Comparison of ENCODE assay signal across 1 cellular context in the genomic region with DNA sequence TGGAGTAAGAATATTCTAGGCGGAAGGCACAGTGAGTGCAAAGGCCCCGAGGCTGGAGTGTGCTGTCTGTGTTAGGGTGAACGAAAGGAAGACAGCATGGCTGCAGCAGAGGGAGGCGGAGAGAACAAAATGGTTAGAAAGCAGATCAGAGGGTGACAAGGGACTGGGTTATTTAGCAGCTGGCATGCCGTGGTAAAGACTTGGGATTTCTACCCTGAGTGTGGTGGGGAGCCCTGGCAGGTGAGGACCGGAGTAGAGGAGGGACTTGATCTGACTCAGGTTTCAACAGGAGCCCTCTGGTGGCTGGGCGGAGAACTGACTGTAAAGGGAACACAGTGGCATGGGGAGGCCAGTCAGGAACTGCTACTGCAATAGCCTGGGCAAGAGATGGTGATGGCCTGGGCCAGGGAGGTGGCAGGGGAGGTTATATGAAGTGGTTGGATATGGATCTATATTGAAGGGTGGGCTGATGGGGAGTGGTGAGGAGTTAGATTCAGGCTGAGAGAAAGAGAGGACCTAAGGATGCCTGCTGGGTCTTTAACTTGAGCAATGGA.
TF ChIP-seq lines count a peak whose summit lies in the region.

No MANE protein-coding gene starts in this region.

TF ChIP-seq in K562, 482 proteins besides CTCF, POLR2A, EP300 and RAD21 (continued from another document and continues in another):
- TF ChIP-seq POU5F1 (IDR thresholded peaks at IDR 0.05; ENCODE audit: borderline replicate concordance, low read depth, low read length, partially characterized antibody) (no peak), MED1 (CRISPR knock-in tag; IDR thresholded peaks at IDR 0.05; ENCODE audit: borderline replicate concordance) (no peak), HDAC8 (tag; IDR thresholded peaks at IDR 0.05) (peak; percentile 46; the same call in 1 of the 2 replicates), HNRNPLL (IDR thresholded peaks at IDR 0.05; ENCODE audit: low read depth, low read length, poor library complexity, severe bottlenecking) (no peak), TCF7 (IDR thresholded peaks at IDR 0.05; ENCODE audit: borderline replicate concordance) (no peak), DDX20 (tag; IDR thresholded peaks at IDR 0.05; ENCODE audit: low read depth) (no peak), SIN3A (IDR thresholded peaks at IDR 0.05; ENCODE audit: borderline replicate concordance in 2 of 2, control insufficient read depth in 1 of 2, low read depth in 2 of 2, low read length in 2 of 2) (no peak), ZNF277 (CRISPR knock-in tag; IDR thresholded peaks at IDR 0.05; ENCODE audit: borderline replicate concordance) (no peak), PHB2 (IDR thresholded peaks at IDR 0.05; ENCODE audit: low read depth) (no peak), THRA (IDR thresholded peaks at IDR 0.05) (no peak), EHMT2 (IDR thresholded peaks at IDR 0.05) (no peak), ZNF165 (CRISPR knock-in tag; IDR thresholded peaks at IDR 0.05; ENCODE audit: borderline replicate concordance) (peak; percentile 91), RNF2 (IDR thresholded peaks at IDR 0.05) (peak; percentile 42; the same call in 1 of the 2 replicates), ZNF644 (tag; IDR thresholded peaks at IDR 0.05; ENCODE audit: low read depth) (no peak), POLR2G (IDR thresholded peaks at IDR 0.05; ENCODE audit: low read depth, low read length) (no peak), SLC30A9 (CRISPR knock-in tag; IDR thresholded peaks at IDR 0.05) (no peak), SMAD1 (IDR thresholded peaks at IDR 0.05; ENCODE audit: low read depth, low read length, partially characterized antibody) (no peak), ZNF583 (CRISPR knock-in tag; IDR thresholded peaks at IDR 0.05) (peak; percentile 93), E4F1 (CRISPR knock-in tag; IDR thresholded peaks at IDR 0.05; ENCODE audit: borderline replicate concordance) (no peak), ZNF197 (CRISPR knock-in tag; IDR thresholded peaks at IDR 0.05; ENCODE audit: low read depth) (peak; percentile 58; the same call in 1 of the 2 replicates)
- TF ChIP-seq, protein P1, sequence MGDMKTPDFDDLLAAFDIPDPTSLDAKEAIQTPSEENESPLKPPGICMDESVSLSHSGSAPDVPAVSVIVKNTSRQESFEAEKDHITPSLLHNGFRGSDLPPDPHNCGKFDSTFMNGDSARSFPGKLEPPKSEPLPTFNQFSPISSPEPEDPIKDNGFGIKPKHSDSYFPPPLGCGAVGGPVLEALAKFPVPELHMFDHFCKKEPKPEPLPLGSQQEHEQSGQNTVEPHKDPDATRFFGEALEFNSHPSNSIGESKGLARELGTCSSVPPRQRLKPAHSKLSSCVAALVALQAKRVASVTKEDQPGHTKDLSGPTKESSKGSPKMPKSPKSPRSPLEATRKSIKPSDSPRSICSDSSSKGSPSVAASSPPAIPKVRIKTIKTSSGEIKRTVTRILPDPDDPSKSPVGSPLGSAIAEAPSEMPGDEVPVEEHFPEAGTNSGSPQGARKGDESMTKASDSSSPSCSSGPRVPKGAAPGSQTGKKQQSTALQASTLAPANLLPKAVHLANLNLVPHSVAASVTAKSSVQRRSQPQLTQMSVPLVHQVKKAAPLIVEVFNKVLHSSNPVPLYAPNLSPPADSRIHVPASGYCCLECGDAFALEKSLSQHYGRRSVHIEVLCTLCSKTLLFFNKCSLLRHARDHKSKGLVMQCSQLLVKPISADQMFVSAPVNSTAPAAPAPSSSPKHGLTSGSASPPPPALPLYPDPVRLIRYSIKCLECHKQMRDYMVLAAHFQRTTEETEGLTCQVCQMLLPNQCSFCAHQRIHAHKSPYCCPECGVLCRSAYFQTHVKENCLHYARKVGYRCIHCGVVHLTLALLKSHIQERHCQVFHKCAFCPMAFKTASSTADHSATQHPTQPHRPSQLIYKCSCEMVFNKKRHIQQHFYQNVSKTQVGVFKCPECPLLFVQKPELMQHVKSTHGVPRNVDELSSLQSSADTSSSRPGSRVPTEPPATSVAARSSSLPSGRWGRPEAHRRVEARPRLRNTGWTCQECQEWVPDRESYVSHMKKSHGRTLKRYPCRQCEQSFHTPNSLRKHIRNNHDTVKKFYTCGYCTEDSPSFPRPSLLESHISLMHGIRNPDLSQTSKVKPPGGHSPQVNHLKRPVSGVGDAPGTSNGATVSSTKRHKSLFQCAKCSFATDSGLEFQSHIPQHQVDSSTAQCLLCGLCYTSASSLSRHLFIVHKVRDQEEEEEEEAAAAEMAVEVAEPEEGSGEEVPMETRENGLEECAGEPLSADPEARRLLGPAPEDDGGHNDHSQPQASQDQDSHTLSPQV (IDR thresholded peaks at IDR 0.05) = peak; percentile 99
- TF ChIP-seq, protein P2, sequence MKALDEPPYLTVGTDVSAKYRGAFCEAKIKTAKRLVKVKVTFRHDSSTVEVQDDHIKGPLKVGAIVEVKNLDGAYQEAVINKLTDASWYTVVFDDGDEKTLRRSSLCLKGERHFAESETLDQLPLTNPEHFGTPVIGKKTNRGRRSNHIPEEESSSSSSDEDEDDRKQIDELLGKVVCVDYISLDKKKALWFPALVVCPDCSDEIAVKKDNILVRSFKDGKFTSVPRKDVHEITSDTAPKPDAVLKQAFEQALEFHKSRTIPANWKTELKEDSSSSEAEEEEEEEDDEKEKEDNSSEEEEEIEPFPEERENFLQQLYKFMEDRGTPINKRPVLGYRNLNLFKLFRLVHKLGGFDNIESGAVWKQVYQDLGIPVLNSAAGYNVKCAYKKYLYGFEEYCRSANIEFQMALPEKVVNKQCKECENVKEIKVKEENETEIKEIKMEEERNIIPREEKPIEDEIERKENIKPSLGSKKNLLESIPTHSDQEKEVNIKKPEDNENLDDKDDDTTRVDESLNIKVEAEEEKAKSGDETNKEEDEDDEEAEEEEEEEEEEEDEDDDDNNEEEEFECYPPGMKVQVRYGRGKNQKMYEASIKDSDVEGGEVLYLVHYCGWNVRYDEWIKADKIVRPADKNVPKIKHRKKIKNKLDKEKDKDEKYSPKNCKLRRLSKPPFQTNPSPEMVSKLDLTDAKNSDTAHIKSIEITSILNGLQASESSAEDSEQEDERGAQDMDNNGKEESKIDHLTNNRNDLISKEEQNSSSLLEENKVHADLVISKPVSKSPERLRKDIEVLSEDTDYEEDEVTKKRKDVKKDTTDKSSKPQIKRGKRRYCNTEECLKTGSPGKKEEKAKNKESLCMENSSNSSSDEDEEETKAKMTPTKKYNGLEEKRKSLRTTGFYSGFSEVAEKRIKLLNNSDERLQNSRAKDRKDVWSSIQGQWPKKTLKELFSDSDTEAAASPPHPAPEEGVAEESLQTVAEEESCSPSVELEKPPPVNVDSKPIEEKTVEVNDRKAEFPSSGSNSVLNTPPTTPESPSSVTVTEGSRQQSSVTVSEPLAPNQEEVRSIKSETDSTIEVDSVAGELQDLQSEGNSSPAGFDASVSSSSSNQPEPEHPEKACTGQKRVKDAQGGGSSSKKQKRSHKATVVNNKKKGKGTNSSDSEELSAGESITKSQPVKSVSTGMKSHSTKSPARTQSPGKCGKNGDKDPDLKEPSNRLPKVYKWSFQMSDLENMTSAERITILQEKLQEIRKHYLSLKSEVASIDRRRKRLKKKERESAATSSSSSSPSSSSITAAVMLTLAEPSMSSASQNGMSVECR (CRISPR knock-in tag; IDR thresholded peaks at IDR 0.05) = peak; percentile 72
- TF ChIP-seq, protein P3, sequence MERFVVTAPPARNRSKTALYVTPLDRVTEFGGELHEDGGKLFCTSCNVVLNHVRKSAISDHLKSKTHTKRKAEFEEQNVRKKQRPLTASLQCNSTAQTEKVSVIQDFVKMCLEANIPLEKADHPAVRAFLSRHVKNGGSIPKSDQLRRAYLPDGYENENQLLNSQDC (CRISPR knock-in tag; IDR thresholded peaks at IDR 0.05) = no peak
- TF ChIP-seq, protein P4, sequence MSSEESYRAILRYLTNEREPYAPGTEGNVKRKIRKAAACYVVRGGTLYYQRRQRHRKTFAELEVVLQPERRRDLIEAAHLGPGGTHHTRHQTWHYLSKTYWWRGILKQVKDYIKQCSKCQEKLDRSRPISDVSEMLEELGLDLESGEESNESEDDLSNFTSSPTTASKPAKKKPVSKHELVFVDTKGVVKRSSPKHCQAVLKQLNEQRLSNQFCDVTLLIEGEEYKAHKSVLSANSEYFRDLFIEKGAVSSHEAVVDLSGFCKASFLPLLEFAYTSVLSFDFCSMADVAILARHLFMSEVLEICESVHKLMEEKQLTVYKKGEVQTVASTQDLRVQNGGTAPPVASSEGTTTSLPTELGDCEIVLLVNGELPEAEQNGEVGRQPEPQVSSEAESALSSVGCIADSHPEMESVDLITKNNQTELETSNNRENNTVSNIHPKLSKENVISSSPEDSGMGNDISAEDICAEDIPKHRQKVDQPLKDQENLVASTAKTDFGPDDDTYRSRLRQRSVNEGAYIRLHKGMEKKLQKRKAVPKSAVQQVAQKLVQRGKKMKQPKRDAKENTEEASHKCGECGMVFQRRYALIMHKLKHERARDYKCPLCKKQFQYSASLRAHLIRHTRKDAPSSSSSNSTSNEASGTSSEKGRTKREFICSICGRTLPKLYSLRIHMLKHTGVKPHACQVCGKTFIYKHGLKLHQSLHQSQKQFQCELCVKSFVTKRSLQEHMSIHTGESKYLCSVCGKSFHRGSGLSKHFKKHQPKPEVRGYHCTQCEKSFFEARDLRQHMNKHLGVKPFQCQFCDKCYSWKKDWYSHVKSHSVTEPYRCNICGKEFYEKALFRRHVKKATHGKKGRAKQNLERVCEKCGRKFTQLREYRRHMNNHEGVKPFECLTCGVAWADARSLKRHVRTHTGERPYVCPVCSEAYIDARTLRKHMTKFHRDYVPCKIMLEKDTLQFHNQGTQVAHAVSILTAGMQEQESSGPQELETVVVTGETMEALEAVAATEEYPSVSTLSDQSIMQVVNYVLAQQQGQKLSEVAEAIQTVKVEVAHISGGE (CRISPR knock-in tag; IDR thresholded peaks at IDR 0.05) = 0 out of 6 replicates have a peak, but pooled peaks of 1 of the 3 experiments have one; percentile 13
- TF ChIP-seq, protein P5, sequence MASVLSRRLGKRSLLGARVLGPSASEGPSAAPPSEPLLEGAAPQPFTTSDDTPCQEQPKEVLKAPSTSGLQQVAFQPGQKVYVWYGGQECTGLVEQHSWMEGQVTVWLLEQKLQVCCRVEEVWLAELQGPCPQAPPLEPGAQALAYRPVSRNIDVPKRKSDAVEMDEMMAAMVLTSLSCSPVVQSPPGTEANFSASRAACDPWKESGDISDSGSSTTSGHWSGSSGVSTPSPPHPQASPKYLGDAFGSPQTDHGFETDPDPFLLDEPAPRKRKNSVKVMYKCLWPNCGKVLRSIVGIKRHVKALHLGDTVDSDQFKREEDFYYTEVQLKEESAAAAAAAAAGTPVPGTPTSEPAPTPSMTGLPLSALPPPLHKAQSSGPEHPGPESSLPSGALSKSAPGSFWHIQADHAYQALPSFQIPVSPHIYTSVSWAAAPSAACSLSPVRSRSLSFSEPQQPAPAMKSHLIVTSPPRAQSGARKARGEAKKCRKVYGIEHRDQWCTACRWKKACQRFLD (CRISPR knock-in tag; IDR thresholded peaks at IDR 0.05) = peak; percentile 73; the same call in 1 of the 2 replicates
- TF ChIP-seq, protein P6, sequence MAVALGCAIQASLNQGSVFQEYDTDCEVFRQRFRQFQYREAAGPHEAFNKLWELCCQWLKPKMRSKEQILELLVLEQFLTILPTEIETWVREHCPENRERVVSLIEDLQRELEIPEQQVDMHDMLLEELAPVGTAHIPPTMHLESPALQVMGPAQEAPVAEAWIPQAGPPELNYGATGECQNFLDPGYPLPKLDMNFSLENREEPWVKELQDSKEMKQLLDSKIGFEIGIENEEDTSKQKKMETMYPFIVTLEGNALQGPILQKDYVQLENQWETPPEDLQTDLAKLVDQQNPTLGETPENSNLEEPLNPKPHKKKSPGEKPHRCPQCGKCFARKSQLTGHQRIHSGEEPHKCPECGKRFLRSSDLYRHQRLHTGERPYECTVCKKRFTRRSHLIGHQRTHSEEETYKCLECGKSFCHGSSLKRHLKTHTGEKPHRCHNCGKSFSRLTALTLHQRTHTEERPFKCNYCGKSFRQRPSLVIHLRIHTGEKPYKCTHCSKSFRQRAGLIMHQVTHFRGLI (CRISPR knock-in tag; IDR thresholded peaks at IDR 0.05) = peak; percentile 78
- TF ChIP-seq, protein P7, sequence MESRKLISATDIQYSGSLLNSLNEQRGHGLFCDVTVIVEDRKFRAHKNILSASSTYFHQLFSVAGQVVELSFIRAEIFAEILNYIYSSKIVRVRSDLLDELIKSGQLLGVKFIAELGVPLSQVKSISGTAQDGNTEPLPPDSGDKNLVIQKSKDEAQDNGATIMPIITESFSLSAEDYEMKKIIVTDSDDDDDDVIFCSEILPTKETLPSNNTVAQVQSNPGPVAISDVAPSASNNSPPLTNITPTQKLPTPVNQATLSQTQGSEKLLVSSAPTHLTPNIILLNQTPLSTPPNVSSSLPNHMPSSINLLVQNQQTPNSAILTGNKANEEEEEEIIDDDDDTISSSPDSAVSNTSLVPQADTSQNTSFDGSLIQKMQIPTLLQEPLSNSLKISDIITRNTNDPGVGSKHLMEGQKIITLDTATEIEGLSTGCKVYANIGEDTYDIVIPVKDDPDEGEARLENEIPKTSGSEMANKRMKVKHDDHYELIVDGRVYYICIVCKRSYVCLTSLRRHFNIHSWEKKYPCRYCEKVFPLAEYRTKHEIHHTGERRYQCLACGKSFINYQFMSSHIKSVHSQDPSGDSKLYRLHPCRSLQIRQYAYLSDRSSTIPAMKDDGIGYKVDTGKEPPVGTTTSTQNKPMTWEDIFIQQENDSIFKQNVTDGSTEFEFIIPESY (CRISPR knock-in tag; IDR thresholded peaks at IDR 0.05) = peak; percentile 35; the same call in 1 of the 2 replicates
